In genomic region chr3:27657404-27657803, GRCh38 we compare ENCODE assay signal across 24 cellular contexts.
DNase-seq lines count a peak whose midpoint lies in the region; ATAC-seq, FAIRE-seq and TF ChIP-seq lines count a peak whose summit lies in the region.
"Had no signal": no experiment of that assay in that cellular context is flagged by ENCODE, and none has a peak within 500 bp of the region (broad histone marks: within the 10 kb centered on the region; RNA-seq: fewer than 3 reads in every experiment).

No MANE protein-coding gene starts in this region.

- H3K27ac ChIP-seq in SK-N-SH (ENCODE audit: low read depth in 2 of 2, low read length in 1 of 2), result peak overlapping the region in 1 of 2 experiments; percentile 45; a peak in 1 of 4 replicates
- H3K27ac ChIP-seq in small intestine (ENCODE audit: low read depth in 1 of 2, low read length in 1 of 2), result no peak overlapping the region
- H3K27ac ChIP-seq: 22Rv1, body of pancreas, esophagus squamous epithelium, KMS-11, prostate gland, tibial nerve had no signal

- no peaks in the 10 kb centered on the region for H3K27me3 ChIP-seq in SK-N-SH (ENCODE audit: insufficient read depth)
- no peaks in the 10 kb centered on the region for H3K27me3 ChIP-seq in small intestine (ENCODE audit: control insufficient read depth in 2 of 2, insufficient read depth in 2 of 2, low read length in 2 of 2)
- H3K27me3 ChIP-seq: body of pancreas, esophagus squamous epithelium, tibial nerve had no signal

- no peaks in the 10 kb centered on the region for H3F3A ChIP-seq in SK-N-SH (replicated peaks; ENCODE audit: insufficient read depth)

- no peaks in the 10 kb centered on the region for H3K9me2 ChIP-seq in SK-N-SH

- TF ChIP-seq EP300 in SK-N-SH (IDR thresholded peaks at IDR 0.05; ENCODE audit: borderline replicate concordance in 1 of 2, low read depth in 1 of 2, low read length in 1 of 2), result no peak

- no peak for TF ChIP-seq CTCF in SK-N-SH (IDR thresholded peaks at IDR 0.05)

- no peak for DNase-seq in SK-N-SH
- peak; percentile 37 for DNase-seq in T1000 (lab: John Stamatoyannopoulos, UW)
- DNase-seq in T-helper 2 cell, result no peak
- DNase-seq in activated T-cell treated with anti-CD3 and anti-CD28 coated beads for 4 hours, result no peak
- no peak for DNase-seq in small intestine
- DNase-seq in RPMI8226, result no peak
- DNase-seq: activated B cell treated with CpG ODN at 0.5 μM for 24 hours; activated CD8-positive, alpha-beta T cell treated with anti-CD3 and anti-CD28 coated beads, Interleukin-2, amount 10 ng/mL, durations not matched to agents 7 days and 5 days; activated gamma-delta T cell; body of pancreas; CD8-positive, alpha-beta T cell; effector memory CD4-positive, alpha-beta T cell; esophagus squamous epithelium; GF-D8; GOT3; NCI-H1694 treated with DMSO at 0.1 percent for 48 hours; NCI-H526 treated with DMSO at 0.1 percent for 48 hours; T-helper 9 cell had no signal

- ATAC-seq in SK-N-SH treated with all-trans-retinoic acid at 6 μM for 48 hours (no peak), esophagus mucosa (peak; percentile 35)
- ATAC-seq: activated CD8-positive, alpha-beta T cell treated with anti-CD3 and anti-CD28 coated beads, Interleukin-2, amount 10 ng/mL, durations not matched to agents 7 days and 5 days; body of pancreas; CD8-positive, alpha-beta T cell had no signal

- no peaks in the 10 kb centered on the region for H3K79me2 ChIP-seq in SK-N-SH (ENCODE audit: insufficient read depth)

- H3K4me1 ChIP-seq in SK-N-SH (ENCODE audit: control insufficient read depth in 1 of 2, insufficient read depth in 2 of 2, low read depth in 1 of 2, low read length in 1 of 2), result no peaks in the 10 kb centered on the region; a peak in 1 of 4 replicates
- peaks cover 2 to 4% of the 10 kb centered on the region in 2 donors for H3K4me1 ChIP-seq in small intestine (ENCODE audit: control insufficient read depth in 2 of 2, insufficient read depth in 1 of 2, low read depth in 1 of 2, low read length in 1 of 2)
- H3K4me1 ChIP-seq: body of pancreas, prostate gland, tibial nerve had no signal

- H4K20me1 ChIP-seq in SK-N-SH (ENCODE audit: insufficient read depth), result no peaks in the 10 kb centered on the region

- POLR2A ChIA-PET in SK-N-SH (lab: Yijun Ruan, JAX), result no interaction called here

- H3K4me3 ChIP-seq in SK-N-SH (ENCODE audit: low read depth in 2 of 2, low read length in 1 of 2), result no peak overlapping the region
- no peak overlapping the region for H3K4me3 ChIP-seq in small intestine (ENCODE audit: low read depth in 1 of 2, low read length in 2 of 2)
- H3K4me3 ChIP-seq: body of pancreas, esophagus squamous epithelium, prostate gland, tibial nerve had no signal

- CTCF ChIA-PET in SK-N-SH (lab: Yijun Ruan, JAX), result interaction anchor here (0.6 to 3.5 kb wide), 8 partner anchors 8 to 302 kb away, joined by 3 to 19 read pairs (median 3); no protein-coding TSS in a partner anchor

- H3K36me3 ChIP-seq in SK-N-SH (replicated peaks in 1 of 2; ENCODE audit: control insufficient read depth in 1 of 2, insufficient read depth in 2 of 2, low read length in 1 of 2), result no peaks in the 10 kb centered on the region
- H3K36me3 ChIP-seq in small intestine (ENCODE audit: control insufficient read depth in 2 of 2, insufficient read depth in 2 of 2, low read length in 2 of 2), result no peaks in the 10 kb centered on the region
- H3K36me3 ChIP-seq: esophagus squamous epithelium, prostate gland, tibial nerve had no signal

- 82% methylated on average over 4 of the region's 4 CpGs for WGBS in SK-N-SH (ENCODE audit: low lambda C conversion rate)
- 83 to 88% (median 84%) methylated on average over 4 of the region's 4 CpGs for WGBS in small intestine, 3 donors

- H3K9me3 ChIP-seq in SK-N-SH (no peaks in the 10 kb centered on the region), small intestine (ENCODE audit: control insufficient read depth, low read depth) (no peaks in the 10 kb centered on the region)
- H3K9me3 ChIP-seq: body of pancreas, esophagus squamous epithelium, prostate gland, tibial nerve had no signal

- H2AFZ ChIP-seq in SK-N-SH (ENCODE audit: low read depth), result peak overlapping the region; percentile 44; the same call in 1 of the 2 replicates

- FAIRE-seq in small intestine (lab: Jason Lieb, UNC), result no peak

- TF ChIP-seq RAD21 in SK-N-SH (IDR thresholded peaks at IDR 0.05; ENCODE audit: low read length), result no peak

- no peak overlapping the region for H3K9ac ChIP-seq in SK-N-SH
- H3K9ac ChIP-seq: KMS-11 had no signal

- H3K4me2 ChIP-seq in SK-N-SH, result peak overlapping the region; percentile 20; the same call in 1 of the 2 replicates
- H3K4me2 ChIP-seq: KMS-11 had no signal

TF ChIP-seq in SK-N-SH, 30 proteins besides CTCF, POLR2A, EP300 and RAD21 (continues in another document):
- no peak for TF ChIP-seq YY1 (IDR thresholded peaks at IDR 0.05; ENCODE audit: low read depth)
- TF ChIP-seq USF1 (IDR thresholded peaks at IDR 0.05; ENCODE audit: borderline replicate concordance, low read depth), result no peak
- no peak for TF ChIP-seq USF2 (IDR thresholded peaks at IDR 0.05; ENCODE audit: borderline replicate concordance, low read depth, low read length)
- TF ChIP-seq MAX (IDR thresholded peaks at IDR 0.05; ENCODE audit: low read depth), result no peak

TF ChIP-seq in SK-N-SH treated with all-trans-retinoic acid at 6 μM for 48 hours, 23 proteins besides CTCF, POLR2A, EP300 and RAD21:
- no peak for TF ChIP-seq ZFP3 (CRISPR knock-in tag; IDR thresholded peaks at IDR 0.05)
- no peak for TF ChIP-seq OSR1 (CRISPR knock-in tag; IDR thresholded peaks at IDR 0.05)
- TF ChIP-seq CREB5 (CRISPR knock-in tag; IDR thresholded peaks at IDR 0.05; ENCODE audit: low read depth), result no peak
- TF ChIP-seq TOX (CRISPR knock-in tag; IDR thresholded peaks at IDR 0.05; ENCODE audit: borderline replicate concordance), result no peak
- TF ChIP-seq PPARA (CRISPR knock-in tag; IDR thresholded peaks at IDR 0.05; ENCODE audit: borderline replicate concordance), result no peak
- no peak for TF ChIP-seq GLIS3 (CRISPR knock-in tag; IDR thresholded peaks at IDR 0.05)
